Comparison of ENCODE assay signal across 20 cellular contexts in genomic region chr5:95600557-95600956, GRCh38. TPM values are rescaled to one million over a fixed set of nuclear protein-coding genes. Genes with fewer than 3 reads are reported as not detected.
"Had no signal": no experiment of that assay in that cellular context is flagged by ENCODE, and none has a peak within 500 bp of the region (broad histone marks: within the 10 kb centered on the region; RNA-seq: fewer than 3 reads in every experiment).

No MANE protein-coding gene starts in this region.

- H3K4me3 ChIP-seq: esophagus squamous epithelium, gastrocnemius medialis, heart right ventricle, lung, ovary, stomach, testis, upper lobe of left lung had no signal

- H3K27ac ChIP-seq: esophagus squamous epithelium, gastrocnemius medialis, heart right ventricle, ovary, stomach, testis, upper lobe of left lung, VCaP had no signal

- H3K36me3 ChIP-seq: ovary had no signal

- H3K4me1 ChIP-seq: esophagus squamous epithelium, stomach, testis, upper lobe of left lung had no signal

- H3K9me3 ChIP-seq: esophagus squamous epithelium, gastrocnemius medialis, heart right ventricle, ovary, stomach, testis, upper lobe of left lung had no signal

- H3K27me3 ChIP-seq: esophagus squamous epithelium, gastrocnemius medialis, heart right ventricle, ovary, stomach, testis, upper lobe of left lung had no signal

- ATAC-seq: gastrocnemius medialis, heart right ventricle, sciatic nerve had no signal

- DNase-seq: activated CD4-positive, alpha-beta memory T cell treated with anti-CD3 and anti-CD28 coated beads for 36 hours; activated naive CD4-positive, alpha-beta T cell treated with anti-CD3 and anti-CD28 coated beads, Interleukin-2, amount 10 ng/mL, durations not matched to agents 7 days and 5 days; activated T-cell treated with anti-CD3 and anti-CD28 coated beads, Interleukin-2, amount 50 U/mL, for 24 hours; cortex of kidney; effector CD8-positive, alpha-beta T cell; esophagus squamous epithelium; gastrocnemius medialis; heart right ventricle; islet precursor cell; ovary; stimulated activated CD4-positive, alpha-beta T cell treated with anti-CD3 and anti-CD28 coated beads, Interleukin-1b, Interleukin-23, amount 100 ng/mL, for 48 hours; stomach; T-helper 1 cell; testis; upper lobe of left lung had no signal

RNA-seq across cellular contexts. Expression of gene GPR150, which starts 19.3 kb away (rescaled TPM):
- total RNA-seq: esophagus squamous epithelium, mesothelial cell of epicardium, neural crest cell had no signal
